Comparison of ENCODE assay signal across 30 cellular contexts in genomic region chr13:42760949-42761348, GRCh38. TPM values are rescaled to one million over a fixed set of nuclear protein-coding genes. Genes with fewer than 3 reads are reported as not detected.
A peak's percentile ranks its signal among the peaks of the same experiment; 100 is the strongest.
DNase-seq lines count a peak whose midpoint lies in the region; ATAC-seq and TF ChIP-seq lines count a peak whose summit lies in the region.
"Had no signal": no experiment of that assay in that cellular context is flagged by ENCODE, and none has a peak within 500 bp of the region (broad histone marks: within the 10 kb centered on the region; RNA-seq: fewer than 3 reads in every experiment).

No MANE protein-coding gene starts in this region.

- WGBS in smooth muscle cell (ENCODE audit: low lambda C conversion rate), result 80% methylated on average over 5 of the region's 5 CpGs

- DNase-seq in astrocyte of the cerebellum (ENCODE audit: low read depth) (peak; percentile 46), fibroblast of mammary gland (ENCODE audit: low read depth) (peak; percentile 71), medulla oblongata (ENCODE audit: extremely low spot score) (peak; percentile 51), smooth muscle cell (lab: John Stamatoyannopoulos, UW; ENCODE audit: unreplicated experiment) (no peak), MV-4-11 (lab: John Stamatoyannopoulos, UW) (no peak), NCI-H187 (lab: John Stamatoyannopoulos, UW) (no peak)
- DNase-seq: activated CD4-positive, alpha-beta T cell treated with anti-CD3 and anti-CD28 coated beads for 1 hour; activated CD8-positive, alpha-beta T cell treated with anti-CD3 and anti-CD28 coated beads for 36 hours; activated naive CD4-positive, alpha-beta T cell treated with anti-CD3 and anti-CD28 coated beads, Interleukin-2, amount 50 U/mL, for 16 hours; amniotic stem cell; BE2C; CD8-positive, alpha-beta memory T cell; cortex of kidney; effector memory CD8-positive, alpha-beta T cell; erythroblast; gastrocnemius medialis; naive thymus-derived CD4-positive, alpha-beta T cell; NCI-H146; NCI-H2107; Right ventricle myocardium superior; stimulated activated CD4-positive, alpha-beta T cell treated with anti-CD3 and anti-CD28 coated beads, Interleukin-1b, Interleukin-23, amount 100 ng/mL, for 48 hours; stimulated activated naive CD4-positive, alpha-beta T cell treated with Interleukin-2 at 50 U/mL for 16 hours; testis had no signal

- TF ChIP-seq CTCF in astrocyte of the cerebellum (IDR thresholded peaks at IDR 0.05; ENCODE audit: low read depth, low read length, missing control alignments) (no peak), fibroblast of mammary gland (conservative IDR thresholded peaks at IDR 0.05; ENCODE audit: control insufficient read depth, insufficient read depth, low read depth, low read length) (no peak), smooth muscle cell (IDR thresholded peaks at IDR 0.05; ENCODE audit: borderline replicate concordance, insufficient read depth, poor library complexity, severe bottlenecking) (no peak)

- peak overlapping the region; percentile 95 for H3K27ac ChIP-seq in smooth muscle cell (ENCODE audit: low read depth)
- H3K27ac ChIP-seq: gastrocnemius medialis, skin epidermis, testis had no signal

- H3F3A ChIP-seq in smooth muscle cell (ENCODE audit: low read depth), result no peaks in the 10 kb centered on the region

- H3K36me3 ChIP-seq in smooth muscle cell (ENCODE audit: low read depth), result no peaks in the 10 kb centered on the region
- H3K36me3 ChIP-seq: BE2C, gastrocnemius medialis had no signal

- H3K9me3 ChIP-seq in smooth muscle cell (replicated peaks; ENCODE audit: low read depth), result no peaks in the 10 kb centered on the region
- H3K9me3 ChIP-seq: BE2C, gastrocnemius medialis, testis had no signal

- in situ Hi-C loops in astrocyte of the cerebellum (cut with HindIII; ENCODE audit: low sequenced_read_pairs), result no loop called here

- H3K79me2 ChIP-seq in smooth muscle cell (ENCODE audit: low read depth), result no peaks in the 10 kb centered on the region

- H3K4me3 ChIP-seq in astrocyte of the cerebellum (ENCODE audit: low read depth, low read length), result no peak overlapping the region
- no peak overlapping the region for H3K4me3 ChIP-seq in fibroblast of mammary gland (ENCODE audit: control insufficient read depth, low read depth, low read length)
- no peak overlapping the region for H3K4me3 ChIP-seq in smooth muscle cell
- H3K4me3 ChIP-seq: gastrocnemius medialis, skin epidermis, testis had no signal

- H3K27me3 ChIP-seq in smooth muscle cell (ENCODE audit: low read depth), result no peaks in the 10 kb centered on the region
- H3K27me3 ChIP-seq: BE2C, gastrocnemius medialis, testis had no signal

- H3K4me2 ChIP-seq in smooth muscle cell, result no peak overlapping the region

- H2AFZ ChIP-seq in smooth muscle cell (ENCODE audit: low read depth), result no peak overlapping the region

- H4K20me1 ChIP-seq in smooth muscle cell (ENCODE audit: low read depth), result no peaks in the 10 kb centered on the region

- ATAC-seq in GM19463 (IDR thresholded peaks at IDR 0.05; ENCODE audit: unreplicated experiment), result no peak
- ATAC-seq: activated CD8-positive, alpha-beta T cell treated with anti-CD3 and anti-CD28 coated beads for 36 hours; effector memory CD8-positive, alpha-beta T cell; gastrocnemius medialis; HCT116; naive thymus-derived CD4-positive, alpha-beta T cell; Panc1 had no signal

- no peak overlapping the region for H3K9ac ChIP-seq in smooth muscle cell (ENCODE audit: low read depth)

- no peaks in the 10 kb centered on the region for H3K4me1 ChIP-seq in smooth muscle cell (ENCODE audit: low read depth)
- H3K4me1 ChIP-seq: BE2C, gastrocnemius medialis, testis had no signal

RNA-seq across cellular contexts. Expression of gene FAM216B, which starts 20.4 kb away (rescaled TPM):
- not detected in 2 replicates for total RNA-seq in smooth muscle cell
- polyA plus RNA-seq in smooth muscle cell, result not detected in 2 replicates
- total RNA-seq: activated CD8-positive, alpha-beta T cell treated with anti-CD3 and anti-CD28 coated beads for 36 hours; CD8-positive, alpha-beta memory T cell; Daoy; gastrocnemius medialis; LHCN-M2; liver; naive thymus-derived CD4-positive, alpha-beta T cell had no signal
- polyA plus RNA-seq: CD8-positive, alpha-beta memory T cell; liver; naive thymus-derived CD4-positive, alpha-beta T cell had no signal

Comparison
In these comparisons a context has a peak if more than half of its experiments do, and no peak if none do; other contexts are left out.
1. DNase-seq: peak in astrocyte of the cerebellum (single experiment), fibroblast of mammary gland (single experiment) and medulla oblongata (single experiment); none in smooth muscle cell (single experiment), MV-4-11 (single experiment) and NCI-H187 (0 of 2).